20 cellular contexts compared by ENCODE assay signal in the genomic region with DNA sequence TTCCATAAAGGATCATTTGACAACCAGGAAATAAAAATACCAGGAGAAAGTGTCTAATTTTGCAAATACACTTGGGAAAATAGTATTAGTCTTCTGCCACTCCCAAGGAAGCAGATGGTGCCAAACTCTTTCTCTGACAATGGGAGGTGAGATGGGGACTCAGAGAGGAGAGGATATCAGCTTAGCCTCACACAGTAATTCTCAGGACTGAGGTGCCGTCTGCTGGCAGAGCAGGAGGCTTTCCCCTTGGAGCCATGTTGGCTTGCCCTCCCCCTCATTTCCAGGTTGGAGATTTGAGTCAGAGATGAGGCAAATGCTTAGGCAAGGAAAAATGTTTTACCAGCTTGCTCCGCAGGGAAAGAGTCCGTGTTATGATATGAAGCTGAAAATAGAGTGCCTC.
DNase-seq lines count a peak whose midpoint lies in the region; ATAC-seq and TF ChIP-seq lines count a peak whose summit lies in the region.
"Had no signal": no experiment of that assay in that cellular context is flagged by ENCODE, and none has a peak within 500 bp of the region (broad histone marks: within the 10 kb centered on the region; RNA-seq: fewer than 3 reads in every experiment).

No MANE protein-coding gene starts in this region.

- H3K9me3 Mint-ChIP-seq in H9, result peaks cover 8 to 9% of the 10 kb centered on the region in 2 experiments; a peak in 2 of 5 replicates
- H3K9me3 Mint-ChIP-seq in mesothelial cell of epicardium, result peaks cover 12% of the 10 kb centered on the region

- no peak overlapping the region for H3K4me2 ChIP-seq in H9 (ENCODE audit: insufficient read depth, insufficient read length, low read length)
- H3K4me2 ChIP-seq in hepatocyte, result peak overlapping the region; percentile 44
- H3K4me2 ChIP-seq: BLaER1 had no signal

- no peak overlapping the region for H2BK120ac ChIP-seq in H9 (ENCODE audit: low read depth, low read length, poor library complexity, severe bottlenecking)

- no CpG with 5 or more reads among the region's 3 CpGs for WGBS in H9 (ENCODE audit: extremely low coverage, insufficient read length, low lambda C conversion rate)
- WGBS in hepatocyte (ENCODE audit: low lambda C conversion rate, missing lambda C conversion rate), result 75% methylated on average over 3 of the region's 3 CpGs

- no peak overlapping the region for H3K4ac ChIP-seq in H9 (ENCODE audit: low read depth, low read length)

- H3K27me3 ChIP-seq in H9 (ENCODE audit: insufficient read depth, low read length) (no peaks in the 10 kb centered on the region), hepatocyte (no peaks in the 10 kb centered on the region)
- H3K27me3 ChIP-seq: BLaER1 had no signal

- H3K4me1 ChIP-seq in H9 (ENCODE audit: insufficient read depth, low read length), result peaks cover 6% of the 10 kb centered on the region; the same call in 1 of the 2 replicates
- H3K4me1 ChIP-seq in hepatocyte (ENCODE audit: insufficient read depth), result no peaks in the 10 kb centered on the region
- H3K4me1 ChIP-seq: BLaER1, Caco-2 had no signal

- H2AFZ ChIP-seq in H9 (ENCODE audit: low read length) (no peak overlapping the region), hepatocyte (no peak overlapping the region)
- H2AFZ ChIP-seq: GM23248 had no signal

- H3K79me2 ChIP-seq in H9 (ENCODE audit: insufficient read depth, low read length), result no peaks in the 10 kb centered on the region
- no peaks in the 10 kb centered on the region for H3K79me2 ChIP-seq in hepatocyte

- H4K8ac ChIP-seq in H9 (replicated peaks; ENCODE audit: insufficient read length, low read depth, low read length), result no peak overlapping the region

- H3K23ac ChIP-seq in H9 (ENCODE audit: insufficient read length, low read depth, low read length), result no peak overlapping the region

- no peak overlapping the region for H2AK5ac ChIP-seq in H9 (ENCODE audit: insufficient read length, low read length)

- no peak overlapping the region for H4K5ac ChIP-seq in H9 (ENCODE audit: insufficient read length, low read depth, low read length)

- H3K36me3 ChIP-seq in hepatocyte (replicated peaks; ENCODE audit: insufficient read depth, low read depth), result no peaks in the 10 kb centered on the region
- H3K36me3 ChIP-seq: BLaER1 had no signal

- H3K27ac ChIP-seq in H9 (ENCODE audit: insufficient read length, low read depth, low read length) (no peak overlapping the region), hepatocyte (peak overlapping the region; percentile 20)
- H3K27ac ChIP-seq: BLaER1, C4-2B, GM23248 had no signal

- H4K91ac ChIP-seq in H9 (ENCODE audit: insufficient read length, low read depth, low read length), result no peak overlapping the region

- H3K27me3 Mint-ChIP-seq in H9 (ENCODE audit: low read depth), result peaks cover 2% of the 10 kb centered on the region
- peaks cover 2% of the 10 kb centered on the region for H3K27me3 Mint-ChIP-seq in mesothelial cell of epicardium (ENCODE audit: low read depth)
- H3K27me3 Mint-ChIP-seq: B cell; CD4-positive, CD25-positive, alpha-beta regulatory T cell had no signal

- no peaks in the 10 kb centered on the region for H3K9me2 ChIP-seq in hepatocyte (replicated peaks; ENCODE audit: insufficient read depth)

- H4K20me1 ChIP-seq in H9 (ENCODE audit: control insufficient read depth, insufficient read depth, insufficient read length) (no peaks in the 10 kb centered on the region), hepatocyte (ENCODE audit: insufficient read depth, poor library complexity, severe bottlenecking) (no peaks in the 10 kb centered on the region)
- H4K20me1 ChIP-seq: BLaER1 had no signal

- H3K4me3 Mint-ChIP-seq in H9, result no peak overlapping the region
- H3K4me3 Mint-ChIP-seq in mesothelial cell of epicardium, result no peak overlapping the region
- H3K4me3 Mint-ChIP-seq: B cell; CD4-positive, CD25-positive, alpha-beta regulatory T cell; CD8-positive, alpha-beta T cell had no signal

- no peak overlapping the region for H2BK12ac ChIP-seq in H9 (ENCODE audit: insufficient read length, low read depth, low read length)

- H3K14ac ChIP-seq in H9 (ENCODE audit: insufficient read depth, low read length), result no peak overlapping the region

- H3K9me3 ChIP-seq in H9 (ENCODE audit: control insufficient read depth, low read depth, low read length), result no peaks in the 10 kb centered on the region
- H3K9me3 ChIP-seq in hepatocyte (ENCODE audit: low read depth), result no peaks in the 10 kb centered on the region
- H3K9me3 ChIP-seq: Caco-2 had no signal

- H3K56ac ChIP-seq in H9 (ENCODE audit: insufficient read length, low read depth, low read length), result no peak overlapping the region

- DNase-seq in H9, result peak; percentile 17
- peak; percentile 18 for DNase-seq in ecto neural progenitor cell (ENCODE audit: low spot score)
- DNase-seq in hepatocyte (ENCODE audit: low spot score), result no peak
- DNase-seq in mesothelial cell of epicardium (ENCODE audit: low spot score in 2 of 2, unreplicated experiment in 2 of 2), result no peak
- DNase-seq in stimulated activated CD4-positive, alpha-beta T cell treated with anti-CD3 and anti-CD28 coated beads, Interleukin-4, amount 100 ng/mL, for 4 hours, result no peak
- no peak for DNase-seq in stimulated activated naive CD4-positive, alpha-beta T cell (lab: John Stamatoyannopoulos, UW)
- DNase-seq: Caco-2; CD4-positive, CD25-positive, alpha-beta regulatory T cell; DMS79; EL; GDM1; GM23248; H7 had no signal

- no peak overlapping the region for H3K18ac ChIP-seq in H9 (ENCODE audit: insufficient read length, low read depth, low read length)

- H3K36me3 Mint-ChIP-seq in H9 (ENCODE audit: insufficient read depth in 1 of 3, low read depth in 3 of 3) (no peaks in the 10 kb centered on the region; a peak in 1 of 7 replicates), mesothelial cell of epicardium (no peaks in the 10 kb centered on the region)
- H3K36me3 Mint-ChIP-seq: CD4-positive, CD25-positive, alpha-beta regulatory T cell; CD8-positive, alpha-beta T cell had no signal

- no peak overlapping the region for H3K9ac ChIP-seq in H9 (ENCODE audit: extremely low read depth, insufficient read length, low read length)
- H3K9ac ChIP-seq: BLaER1, GM23248 had no signal

- H3T11ph ChIP-seq in H9 (ENCODE audit: low read length), result no peak overlapping the region

- H2BK5ac ChIP-seq in H9 (ENCODE audit: insufficient read length, low read length), result no peak overlapping the region

- no peak for ATAC-seq in HG02571 (IDR thresholded peaks at IDR 0.05; ENCODE audit: unreplicated experiment)
- ATAC-seq: CD8-positive, alpha-beta T cell; GM12878; HCT116 had no signal

- H3K4me3 ChIP-seq in hepatocyte, result no peak overlapping the region
- H3K4me3 ChIP-seq: BLaER1, GM12878, GM23248 had no signal

- H2BK20ac ChIP-seq in H9 (ENCODE audit: low read depth, low read length, poor library complexity, severe bottlenecking), result no peak overlapping the region

- H3K27ac Mint-ChIP-seq in H9 (no peak overlapping the region), mesothelial cell of epicardium (peak overlapping the region; percentile 31)
- H3K27ac Mint-ChIP-seq: B cell; CD4-positive, CD25-positive, alpha-beta regulatory T cell; CD8-positive, alpha-beta T cell had no signal

- no peaks in the 10 kb centered on the region for H3K79me1 ChIP-seq in H9 (ENCODE audit: insufficient read depth, low read depth, low read length, poor library complexity, severe bottlenecking)

- no peaks in the 10 kb centered on the region for H3K23me2 ChIP-seq in H9 (ENCODE audit: insufficient read length, low read depth, low read length, poor library complexity, severe bottlenecking)

- H3K4me1 Mint-ChIP-seq in H9 (peaks cover 17 to 18% of the 10 kb centered on the region in 2 experiments), mesothelial cell of epicardium (peaks cover 5% of the 10 kb centered on the region)
- H3K4me1 Mint-ChIP-seq: B cell; CD4-positive, CD25-positive, alpha-beta regulatory T cell had no signal

- no peak for TF ChIP-seq CTCF in H9 (conservative IDR thresholded peaks at IDR 0.05)
- no peak for TF ChIP-seq CTCF in hepatocyte (IDR thresholded peaks at IDR 0.05; ENCODE audit: poor library complexity)
- no peak for TF ChIP-seq CTCF in mesothelial cell of epicardium (IDR thresholded peaks at IDR 0.05; ENCODE audit: unreplicated experiment)

- no peak overlapping the region for H2BK15ac ChIP-seq in H9 (ENCODE audit: low read depth, low read length)

Comparison
In these comparisons a context has a peak if more than half of its experiments do, and no peak if none do; other contexts are left out.
1. DNase-seq: peak in H9 (single experiment) and ecto neural progenitor cell (single experiment); none in hepatocyte (single experiment), mesothelial cell of epicardium (0 of 2), stimulated activated CD4-positive, alpha-beta T cell treated with anti-CD3 and anti-CD28 coated beads, Interleukin-4, amount 100 ng/mL, for 4 hours (0 of 2) and stimulated activated naive CD4-positive, alpha-beta T cell (0 of 6).